In the genomic region with DNA sequence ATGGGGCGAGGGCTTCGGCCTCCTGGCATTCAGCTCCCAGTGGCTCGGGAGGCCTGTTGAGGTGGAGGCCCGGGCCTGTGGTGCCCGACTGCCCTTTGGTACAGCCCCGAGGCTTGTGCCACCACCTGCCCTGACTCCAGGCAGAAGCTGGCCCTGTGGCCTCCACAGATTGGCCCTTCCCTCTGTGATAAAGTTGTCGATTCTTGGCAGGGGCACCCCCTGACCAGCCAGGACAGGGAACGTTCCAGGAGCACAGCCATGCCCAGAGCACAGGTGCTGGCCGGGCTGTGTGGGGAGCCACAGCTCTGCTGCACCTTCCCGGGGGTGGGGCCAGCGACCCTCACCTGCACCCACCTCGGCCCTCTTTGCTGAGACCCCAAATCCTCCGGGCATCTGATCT, we compare ENCODE assay signal across 8 cellular contexts. TPM values are rescaled to one million over a fixed set of nuclear protein-coding genes. Genes with fewer than 3 reads are reported as not detected.
"Had no signal": no experiment of that assay in that cellular context is flagged by ENCODE, and none has a peak within 500 bp of the region (broad histone marks: within the 10 kb centered on the region; RNA-seq: fewer than 3 reads in every experiment).

No MANE protein-coding gene starts in this region.

- H3K4me3 ChIP-seq: GM23248, K562 had no signal

- H2AFZ ChIP-seq: GM23248 had no signal

- H3K27ac ChIP-seq: GM23248 had no signal

- DNase-seq: GM23248, H9, HCEC 1CT, IMR-90, KG1 had no signal

- H3K9me3 Mint-ChIP-seq: H9 had no signal

- H3K4me3 Mint-ChIP-seq: H9 had no signal

- ATAC-seq: K562 had no signal

- H3K9ac ChIP-seq: GM23248 had no signal

RNA-seq across cellular contexts. Expression of a gene that starts 32.7 kb away (rescaled TPM):
- total RNA-seq: GM23248, H1, H9, HT-29, IMR-90, K562 had no signal
- polyA plus RNA-seq: GM23248, H1, IMR-90, K562 had no signal

RNA-seq across cellular contexts. Expression of a gene that starts 37.0 kb away (rescaled TPM):
- total RNA-seq: GM23248, IMR-90 had no signal
- polyA plus RNA-seq: GM23248, IMR-90 had no signal

RNA-seq across cellular contexts. Expression of a gene that starts 56.4 kb away (rescaled TPM):
- total RNA-seq: GM23248, H1, H9, HT-29, IMR-90 had no signal
- polyA plus RNA-seq: GM23248, IMR-90 had no signal
